In the genomic region with DNA sequence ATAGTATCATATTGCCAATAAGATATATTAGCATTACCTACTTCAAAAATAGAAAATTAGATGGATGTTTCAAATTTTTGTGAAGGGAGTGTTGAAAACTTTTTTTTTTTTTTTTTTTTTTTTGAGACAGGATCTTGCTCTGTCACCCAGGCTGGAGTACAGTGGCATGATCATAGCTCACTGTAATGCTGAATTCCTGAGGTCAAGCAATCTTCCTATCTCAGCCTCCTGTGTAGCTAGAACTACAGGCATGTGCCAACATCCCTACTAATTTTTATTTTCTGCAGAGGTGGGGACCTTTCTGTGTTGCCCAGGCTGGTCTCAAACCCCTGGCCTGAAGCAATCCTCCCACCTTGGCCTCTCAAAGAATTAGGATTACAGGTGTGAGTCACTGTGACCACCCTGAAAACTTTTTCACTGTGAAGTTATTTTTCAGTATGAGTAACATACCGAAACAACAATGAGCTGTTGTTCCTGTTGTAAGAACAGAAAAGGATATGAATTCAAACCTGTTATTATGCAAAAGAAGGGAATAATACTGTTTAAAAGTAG, we compare ENCODE assay signal across 32 cellular contexts.
"Had no signal": no experiment of that assay in that cellular context is flagged by ENCODE, and none has a peak within 500 bp of the region (broad histone marks: within the 10 kb centered on the region; RNA-seq: fewer than 3 reads in every experiment).

No MANE protein-coding gene starts in this region.

- H3K27ac Mint-ChIP-seq: activated CD4-positive, alpha-beta memory T cell treated with anti-CD3 and anti-CD28 coated beads for 36 hours; activated CD4-positive, alpha-beta T cell treated with anti-CD3 and anti-CD28 coated beads for 36 hours; activated CD8-positive, alpha-beta memory T cell treated with anti-CD3 and anti-CD28 coated beads, Interleukin-2, amount 10 ng/mL, durations not matched to agents 7 days and 5 days; activated naive CD4-positive, alpha-beta T cell treated with anti-CD3 and anti-CD28 coated beads, Interleukin-2, amount 10 ng/mL, durations not matched to agents 7 days and 5 days; activated naive CD8-positive, alpha-beta T cell; activated naive CD8-positive, alpha-beta T cell treated with anti-CD3 and anti-CD28 coated beads, Interleukin-2, amount 50 U/mL, for 24 hours; T-helper 1 cell treated with Interleukin-12 subunit alpha and Interleukin-12 subunit beta and Interleukin-4 antibody, amounts not matched to agents 30 μg/mL and 1 μg/mL, for 36 hours; T-helper 2 cell treated with Interferon-gamma antibody and Interleukin-4, amounts not matched to agents 5 μg/mL and 100 μg/mL, for 36 hours; WTC11 had no signal

- H3K9me3 Mint-ChIP-seq: activated CD4-positive, alpha-beta memory T cell treated with anti-CD3 and anti-CD28 coated beads for 36 hours; activated naive CD4-positive, alpha-beta T cell treated with anti-CD3 and anti-CD28 coated beads, Interleukin-2, amount 10 ng/mL, durations not matched to agents 7 days and 5 days; T-helper 2 cell treated with Interferon-gamma antibody and Interleukin-4, amounts not matched to agents 5 μg/mL and 100 μg/mL, for 36 hours; WTC11 had no signal

- H3K27me3 Mint-ChIP-seq: activated CD4-positive, alpha-beta memory T cell treated with anti-CD3 and anti-CD28 coated beads for 36 hours; activated CD4-positive, alpha-beta T cell treated with anti-CD3 and anti-CD28 coated beads for 36 hours; activated CD8-positive, alpha-beta memory T cell treated with anti-CD3 and anti-CD28 coated beads, Interleukin-2, amount 10 ng/mL, durations not matched to agents 7 days and 5 days; activated naive CD4-positive, alpha-beta T cell treated with anti-CD3 and anti-CD28 coated beads, Interleukin-2, amount 10 ng/mL, durations not matched to agents 7 days and 5 days; activated naive CD8-positive, alpha-beta T cell; activated naive CD8-positive, alpha-beta T cell treated with anti-CD3 and anti-CD28 coated beads, Interleukin-2, amount 50 U/mL, for 24 hours had no signal

- H3K9me3 ChIP-seq: MG63, SJSA1, SK-N-SH had no signal

- H3K36me3 Mint-ChIP-seq: activated CD4-positive, alpha-beta memory T cell treated with anti-CD3 and anti-CD28 coated beads for 36 hours; activated CD8-positive, alpha-beta memory T cell treated with anti-CD3 and anti-CD28 coated beads, Interleukin-2, amount 10 ng/mL, durations not matched to agents 7 days and 5 days; activated naive CD4-positive, alpha-beta T cell treated with anti-CD3 and anti-CD28 coated beads, Interleukin-2, amount 10 ng/mL, durations not matched to agents 7 days and 5 days; activated naive CD8-positive, alpha-beta T cell; WTC11 had no signal

- H3K4me3 Mint-ChIP-seq: activated CD4-positive, alpha-beta memory T cell treated with anti-CD3 and anti-CD28 coated beads for 36 hours; activated CD4-positive, alpha-beta T cell treated with anti-CD3 and anti-CD28 coated beads for 36 hours; activated CD8-positive, alpha-beta memory T cell treated with anti-CD3 and anti-CD28 coated beads, Interleukin-2, amount 10 ng/mL, durations not matched to agents 7 days and 5 days; activated naive CD4-positive, alpha-beta T cell treated with anti-CD3 and anti-CD28 coated beads, Interleukin-2, amount 10 ng/mL, durations not matched to agents 7 days and 5 days; activated naive CD8-positive, alpha-beta T cell; activated naive CD8-positive, alpha-beta T cell treated with anti-CD3 and anti-CD28 coated beads, Interleukin-2, amount 50 U/mL, for 24 hours; T-helper 1 cell treated with Interleukin-12 subunit alpha and Interleukin-12 subunit beta and Interleukin-4 antibody, amounts not matched to agents 30 μg/mL and 1 μg/mL, for 36 hours; T-helper 2 cell treated with Interferon-gamma antibody and Interleukin-4, amounts not matched to agents 5 μg/mL and 100 μg/mL, for 36 hours; WTC11 had no signal

- H3K4me1 ChIP-seq: SJSA1 had no signal

- ATAC-seq: activated CD4-positive, alpha-beta T cell treated with anti-CD3 and anti-CD28 coated beads for 36 hours; activated CD4-positive, CD25-positive, alpha-beta regulatory T cell treated with anti-CD3 and anti-CD28 coated beads, Interleukin-2, amount 50 U/mL, for 24 hours; activated CD8-positive, alpha-beta memory T cell treated with anti-CD3 and anti-CD28 coated beads, Interleukin-2, amount 10 ng/mL, durations not matched to agents 7 days and 5 days; activated naive CD8-positive, alpha-beta T cell treated with anti-CD3 and anti-CD28 coated beads, Interleukin-2, amount 50 U/mL, for 24 hours; Panc1; WTC11 had no signal

- H3K4me3 ChIP-seq: MG63, SJSA1 had no signal

- H3K27ac ChIP-seq: SJSA1 had no signal

- H3K36me3 ChIP-seq: MG63, SJSA1 had no signal

- DNase-seq: activated CD4-positive, alpha-beta memory T cell treated with anti-CD3 and anti-CD28 coated beads for 36 hours; activated CD4-positive, alpha-beta T cell treated with anti-CD3 and anti-CD28 coated beads for 36 hours; activated CD4-positive, alpha-beta T cell treated with anti-CD3 and anti-CD28 coated beads, Interleukin-2, amount 50 U/mL, for 1 hour; activated CD8-positive, alpha-beta memory T cell treated with anti-CD3 and anti-CD28 coated beads for 24 hours; activated CD8-positive, alpha-beta memory T cell treated with anti-CD3 and anti-CD28 coated beads, Interleukin-2, amount 10 ng/mL, durations not matched to agents 7 days and 5 days; activated CD8-positive, alpha-beta memory T cell treated with anti-CD3 and anti-CD28 coated beads, Interleukin-2, amount 50 U/mL, for 48 hours; activated effector memory CD4-positive, alpha-beta T cell treated with Interleukin-2 at 50 U/mL for 16 hours; activated naive CD4-positive, alpha-beta T cell treated with anti-CD3 and anti-CD28 coated beads, Interleukin-2, amount 10 ng/mL, durations not matched to agents 7 days and 5 days; activated naive CD8-positive, alpha-beta T cell treated with anti-CD3 and anti-CD28 coated beads, Interleukin-2, amount 50 U/mL, for 24 hours; activated T-cell treated with anti-CD3 and anti-CD28 coated beads, Interleukin-2, amount 50 U/mL, for 48 hours; anterior cingulate cortex; Karpas-422; KBM-7; MG63; NCI-H1048; NCI-H1105 treated with DMSO at 0.1 percent for 48 hours; NCI-H1436 treated with DMSO at 0.1 percent for 48 hours; NCI-H1694 treated with DMSO at 0.1 percent for 48 hours; NCI-H2029; NCI-H345; NCI-H524 treated with DMSO at 0.1 percent for 48 hours; RPMI8226; SHP77 treated with DMSO at 0.1 percent for 48 hours; SK-N-SH had no signal

- H3K4me2 ChIP-seq: SK-N-SH had no signal

- H3K27me3 ChIP-seq: MG63, SJSA1 had no signal

- FAIRE-seq: TTC549 had no signal

- H3K4me1 Mint-ChIP-seq: activated CD8-positive, alpha-beta memory T cell treated with anti-CD3 and anti-CD28 coated beads, Interleukin-2, amount 10 ng/mL, durations not matched to agents 7 days and 5 days; activated naive CD4-positive, alpha-beta T cell treated with anti-CD3 and anti-CD28 coated beads, Interleukin-2, amount 10 ng/mL, durations not matched to agents 7 days and 5 days; activated naive CD8-positive, alpha-beta T cell treated with anti-CD3 and anti-CD28 coated beads, Interleukin-2, amount 50 U/mL, for 24 hours had no signal

- H3K9ac ChIP-seq: SK-N-SH had no signal
